Comparison of ENCODE assay signal across 2 cellular contexts in genomic region chr10:3955954-3956617, GRCh38.
TF ChIP-seq lines count a peak whose summit lies in the region.

No MANE protein-coding gene starts in this region.

TF ChIP-seq in GM23338, 12 proteins besides CTCF, POLR2A, EP300 and RAD21 (continued from another document):
- TF ChIP-seq, protein P1, sequence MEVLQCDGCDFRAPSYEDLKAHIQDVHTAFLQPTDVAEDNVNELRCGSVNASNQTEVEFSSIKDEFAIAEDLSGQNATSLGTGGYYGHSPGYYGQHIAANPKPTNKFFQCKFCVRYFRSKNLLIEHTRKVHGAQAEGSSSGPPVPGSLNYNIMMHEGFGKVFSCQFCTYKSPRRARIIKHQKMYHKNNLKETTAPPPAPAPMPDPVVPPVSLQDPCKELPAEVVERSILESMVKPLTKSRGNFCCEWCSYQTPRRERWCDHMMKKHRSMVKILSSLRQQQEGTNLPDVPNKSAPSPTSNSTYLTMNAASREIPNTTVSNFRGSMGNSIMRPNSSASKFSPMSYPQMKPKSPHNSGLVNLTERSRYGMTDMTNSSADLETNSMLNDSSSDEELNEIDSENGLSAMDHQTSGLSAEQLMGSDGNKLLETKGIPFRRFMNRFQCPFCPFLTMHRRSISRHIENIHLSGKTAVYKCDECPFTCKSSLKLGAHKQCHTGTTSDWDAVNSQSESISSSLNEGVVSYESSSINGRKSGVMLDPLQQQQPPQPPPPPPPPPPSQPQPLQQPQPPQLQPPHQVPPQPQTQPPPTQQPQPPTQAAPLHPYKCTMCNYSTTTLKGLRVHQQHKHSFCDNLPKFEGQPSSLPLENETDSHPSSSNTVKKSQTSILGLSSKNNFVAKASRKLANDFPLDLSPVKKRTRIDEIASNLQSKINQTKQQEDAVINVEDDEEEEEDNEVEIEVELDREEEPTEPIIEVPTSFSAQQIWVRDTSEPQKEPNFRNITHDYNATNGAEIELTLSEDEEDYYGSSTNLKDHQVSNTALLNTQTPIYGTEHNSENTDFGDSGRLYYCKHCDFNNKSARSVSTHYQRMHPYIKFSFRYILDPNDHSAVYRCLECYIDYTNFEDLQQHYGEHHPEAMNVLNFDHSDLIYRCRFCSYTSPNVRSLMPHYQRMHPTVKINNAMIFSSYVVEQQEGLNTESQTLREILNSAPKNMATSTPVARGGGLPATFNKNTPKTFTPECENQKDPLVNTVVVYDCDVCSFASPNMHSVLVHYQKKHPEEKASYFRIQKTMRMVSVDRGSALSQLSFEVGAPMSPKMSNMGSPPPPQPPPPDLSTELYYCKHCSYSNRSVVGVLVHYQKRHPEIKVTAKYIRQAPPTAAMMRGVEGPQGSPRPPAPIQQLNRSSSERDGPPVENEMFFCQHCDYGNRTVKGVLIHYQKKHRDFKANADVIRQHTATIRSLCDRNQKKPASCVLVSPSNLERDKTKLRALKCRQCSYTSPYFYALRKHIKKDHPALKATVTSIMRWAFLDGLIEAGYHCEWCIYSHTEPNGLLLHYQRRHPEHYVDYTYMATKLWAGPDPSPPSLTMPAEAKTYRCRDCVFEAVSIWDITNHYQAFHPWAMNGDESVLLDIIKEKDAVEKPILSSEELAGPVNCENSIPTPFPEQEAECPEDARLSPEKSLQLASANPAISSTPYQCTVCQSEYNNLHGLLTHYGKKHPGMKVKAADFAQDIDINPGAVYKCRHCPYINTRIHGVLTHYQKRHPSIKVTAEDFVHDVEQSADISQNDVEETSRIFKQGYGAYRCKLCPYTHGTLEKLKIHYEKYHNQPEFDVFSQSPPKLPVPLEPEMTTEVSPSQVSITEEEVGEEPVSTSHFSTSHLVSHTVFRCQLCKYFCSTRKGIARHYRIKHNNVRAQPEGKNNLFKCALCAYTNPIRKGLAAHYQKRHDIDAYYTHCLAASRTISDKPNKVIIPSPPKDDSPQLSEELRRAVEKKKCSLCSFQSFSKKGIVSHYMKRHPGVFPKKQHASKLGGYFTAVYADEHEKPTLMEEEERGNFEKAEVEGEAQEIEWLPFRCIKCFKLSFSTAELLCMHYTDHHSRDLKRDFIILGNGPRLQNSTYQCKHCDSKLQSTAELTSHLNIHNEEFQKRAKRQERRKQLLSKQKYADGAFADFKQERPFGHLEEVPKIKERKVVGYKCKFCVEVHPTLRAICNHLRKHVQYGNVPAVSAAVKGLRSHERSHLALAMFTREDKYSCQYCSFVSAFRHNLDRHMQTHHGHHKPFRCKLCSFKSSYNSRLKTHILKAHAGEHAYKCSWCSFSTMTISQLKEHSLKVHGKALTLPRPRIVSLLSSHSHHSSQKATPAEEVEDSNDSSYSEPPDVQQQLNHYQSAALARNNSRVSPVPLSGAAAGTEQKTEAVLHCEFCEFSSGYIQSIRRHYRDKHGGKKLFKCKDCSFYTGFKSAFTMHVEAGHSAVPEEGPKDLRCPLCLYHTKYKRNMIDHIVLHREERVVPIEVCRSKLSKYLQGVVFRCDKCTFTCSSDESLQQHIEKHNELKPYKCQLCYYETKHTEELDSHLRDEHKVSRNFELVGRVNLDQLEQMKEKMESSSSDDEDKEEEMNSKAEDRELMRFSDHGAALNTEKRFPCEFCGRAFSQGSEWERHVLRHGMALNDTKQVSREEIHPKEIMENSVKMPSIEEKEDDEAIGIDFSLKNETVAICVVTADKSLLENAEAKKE (CRISPR knock-in tag; IDR thresholded peaks at IDR 0.05): 0 out of 2 replicates have a peak, but pooled peaks have one; percentile 29

TF ChIP-seq in WTC11, 78 proteins besides CTCF, POLR2A, EP300 and RAD21 (continued from another document):
- TF ChIP-seq PRDM15 (CRISPR knock-in tag; IDR thresholded peaks at IDR 0.05) (no peak), ZSCAN18 (CRISPR knock-in tag; IDR thresholded peaks at IDR 0.05) (no peak), STAT6 (CRISPR knock-in tag; conservative IDR thresholded peaks at IDR 0.05; ENCODE audit: low read depth) (no peak)
